In the genomic region with DNA sequence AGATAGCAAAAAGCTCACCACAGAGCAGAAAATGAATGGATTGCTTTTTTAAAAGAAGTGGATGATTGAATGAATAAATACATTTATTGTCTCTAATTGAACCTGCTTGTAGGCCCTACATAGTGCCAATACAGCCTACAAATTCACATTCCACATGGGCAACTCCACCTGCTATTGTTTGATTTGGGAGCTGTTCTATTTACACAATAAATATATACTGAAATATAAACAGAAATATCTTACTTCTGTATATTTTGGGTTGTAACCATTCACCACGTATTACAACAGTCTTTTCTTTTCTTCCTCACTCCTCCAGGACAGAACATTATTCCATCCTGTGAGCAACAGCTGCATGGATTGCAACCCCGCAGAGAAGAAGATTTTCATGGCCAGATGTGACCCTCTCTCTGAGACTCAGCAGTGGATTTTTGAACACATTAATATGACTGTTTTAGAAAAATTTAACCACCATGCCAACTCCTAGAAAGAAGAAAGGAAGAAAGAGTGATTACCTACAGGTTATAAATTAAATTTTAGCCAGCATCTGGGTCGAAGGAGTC, we compare ENCODE assay signal across 12 cellular contexts.
DNase-seq lines count a peak whose midpoint lies in the region; ATAC-seq, FAIRE-seq and TF ChIP-seq lines count a peak whose summit lies in the region.
"Had no signal": no experiment of that assay in that cellular context is flagged by ENCODE, and none has a peak within 500 bp of the region (broad histone marks: within the 10 kb centered on the region; RNA-seq: fewer than 3 reads in every experiment).

No MANE protein-coding gene starts in this region.

- no peak for TF ChIP-seq CTCF in epithelial cell of proximal tubule (conservative IDR thresholded peaks at IDR 0.05; ENCODE audit: low read depth, low read length)

- H3K36me3 Mint-ChIP-seq in natural killer cell treated with Interleukin-12 subunit alpha and Interleukin-12 subunit beta and Interleukin-15 and Interleukin-18, amount 100 ng/mL, for 72 hours = no peaks in the 10 kb centered on the region

- no peaks in the 10 kb centered on the region for H3K36me3 ChIP-seq in small intestine (ENCODE audit: control insufficient read depth in 2 of 2, insufficient read depth in 2 of 2, low read length in 2 of 2)
- H3K36me3 ChIP-seq: uterus had no signal

- no peak overlapping the region for H3K27ac Mint-ChIP-seq in natural killer cell treated with Interleukin-12 subunit alpha and Interleukin-12 subunit beta and Interleukin-15 and Interleukin-18, amount 100 ng/mL, for 72 hours
- H3K27ac Mint-ChIP-seq: HFFc6 had no signal

- DNase-seq in NCI-H1105 treated with DMSO at 0.1 percent for 48 hours (lab: John Stamatoyannopoulos, UW) (peak; percentile 62), NCI-H1105 (lab: John Stamatoyannopoulos, UW) (no peak), NAMALWA (ENCODE audit: low spot score) (peak; percentile 6), epithelial cell of proximal tubule (ENCODE audit: low read depth) (no peak), small intestine (peak; percentile 5), retina (no peak)
- no peak for DNase-seq in natural killer cell treated with Interleukin-12 subunit alpha and Interleukin-12 subunit beta and Interleukin-15 and Interleukin-18, amount 100 ng/mL, for 72 hours (ENCODE audit: low spot score)
- DNase-seq: activated T-cell treated with anti-CD3 and anti-CD28 coated beads, Interleukin-2, amount 50 U/mL, for 48 hours; EL; HFFc6 had no signal

- H3K27ac ChIP-seq in small intestine (ENCODE audit: low read depth in 1 of 2, low read length in 1 of 2) = no peak overlapping the region

- no peaks in the 10 kb centered on the region for H3K4me1 Mint-ChIP-seq in natural killer cell treated with Interleukin-12 subunit alpha and Interleukin-12 subunit beta and Interleukin-15 and Interleukin-18, amount 100 ng/mL, for 72 hours (ENCODE audit: low read depth in 2 of 2)

- H3K4me3 ChIP-seq in epithelial cell of proximal tubule (ENCODE audit: low read depth, low read length) = peak overlapping the region; percentile 28
- no peak overlapping the region for H3K4me3 ChIP-seq in small intestine (ENCODE audit: low read depth in 1 of 2, low read length in 2 of 2)
- H3K4me3 ChIP-seq: uterus had no signal

- no peak for FAIRE-seq in small intestine (lab: Jason Lieb, UNC)

- peaks cover 16 to 35% of the 10 kb centered on the region in 2 donors for H3K27me3 Mint-ChIP-seq in natural killer cell treated with Interleukin-12 subunit alpha and Interleukin-12 subunit beta and Interleukin-15 and Interleukin-18, amount 100 ng/mL, for 72 hours

- whole genome bisulfite sequencing in small intestine, 3 donors = 17 to 19% (median 18%) methylated on average over 3 of the region's 3 CpGs

- H3K9me3 Mint-ChIP-seq in natural killer cell treated with Interleukin-12 subunit alpha and Interleukin-12 subunit beta and Interleukin-15 and Interleukin-18, amount 100 ng/mL, for 72 hours = no peaks in the 10 kb centered on the region
- H3K9me3 Mint-ChIP-seq: HFFc6 had no signal

- H3K4me3 Mint-ChIP-seq in natural killer cell treated with Interleukin-12 subunit alpha and Interleukin-12 subunit beta and Interleukin-15 and Interleukin-18, amount 100 ng/mL, for 72 hours = no peak overlapping the region
- H3K4me3 Mint-ChIP-seq: HFFc6 had no signal

- no peak for ATAC-seq in GM19324 (IDR thresholded peaks at IDR 0.05; ENCODE audit: low FRiP score, unreplicated experiment)
- ATAC-seq in natural killer cell treated with Interleukin-12 subunit alpha and Interleukin-12 subunit beta and Interleukin-15 and Interleukin-18, amount 100 ng/mL, for 72 hours = no peak

- H3K27me3 ChIP-seq in small intestine (ENCODE audit: control insufficient read depth in 2 of 2, insufficient read depth in 2 of 2, low read length in 2 of 2) = no peaks in the 10 kb centered on the region
- H3K27me3 ChIP-seq: uterus had no signal

- no peaks in the 10 kb centered on the region for H3K4me1 ChIP-seq in small intestine (ENCODE audit: control insufficient read depth in 2 of 2, insufficient read depth in 1 of 2, low read depth in 1 of 2, low read length in 1 of 2)
- H3K4me1 ChIP-seq: uterus had no signal

- H3K9me3 ChIP-seq in small intestine (ENCODE audit: control insufficient read depth, low read depth) = no peaks in the 10 kb centered on the region
- H3K9me3 ChIP-seq: uterus had no signal

Comparison
In these comparisons a context has a peak if more than half of its experiments do, and no peak if none do; other contexts are left out.
1. DNase-seq: peak in NCI-H1105 treated with DMSO at 0.1 percent for 48 hours (single experiment), NAMALWA (single experiment) and small intestine (single experiment); none in NCI-H1105 (single experiment), epithelial cell of proximal tubule (single experiment), retina (single experiment) and natural killer cell treated with Interleukin-12 subunit alpha and Interleukin-12 subunit beta and Interleukin-15 and Interleukin-18, amount 100 ng/mL, for 72 hours (single experiment).